Comparison of ENCODE assay signal across 15 cellular contexts in genomic region chr16:53065436-53066165, GRCh38. TPM values are rescaled to one million over a fixed set of nuclear protein-coding genes. Genes with fewer than 3 reads are reported as not detected.
DNase-seq lines count a peak whose midpoint lies in the region; ATAC-seq and TF ChIP-seq lines count a peak whose summit lies in the region.
"Had no signal": no experiment of that assay in that cellular context is flagged by ENCODE, and none has a peak within 500 bp of the region (broad histone marks: within the 10 kb centered on the region; RNA-seq: fewer than 3 reads in every experiment).

No MANE protein-coding gene starts in this region.

- H3K4me3 ChIP-seq in HUES64 (ENCODE audit: low read length) (no peak overlapping the region), breast epithelium (no peak overlapping the region), left lung (no peak overlapping the region), lower leg skin (ENCODE audit: low read depth, poor library complexity, severe bottlenecking) (no peak overlapping the region)
- H3K4me3 ChIP-seq: lower lobe of right lung, thyroid gland had no signal

- no peaks in the 10 kb centered on the region for H3K27me3 Mint-ChIP-seq in stimulated activated memory B cell treated with anti-CD40 and anti-IgM and Interleukin-4, amounts not matched to agents 10 μg/mL and 1 μg/mL and 100 μg/mL, for 72 hours

- no peak for TF ChIP-seq POLR2A in breast epithelium (IDR thresholded peaks at IDR 0.05)
- no peak for TF ChIP-seq POLR2A in lower leg skin (IDR thresholded peaks at IDR 0.05)

- WGBS in HUES64 = 98% methylated on average over 6 of the region's 6 CpGs
- 65 to 70% methylated on average over 6 of the region's 6 CpGs for WGBS in lower leg skin, 2 donors

- ATAC-seq in left lung (peak; percentile 24), GM21528 (IDR thresholded peaks at IDR 0.05; ENCODE audit: low FRiP score, unreplicated experiment) (no peak)
- ATAC-seq in stimulated activated memory B cell treated with anti-CD40 and anti-IgM and Interleukin-4, amounts not matched to agents 10 μg/mL and 1 μg/mL and 100 μg/mL, for 72 hours = no peak
- ATAC-seq: lower lobe of right lung had no signal

- H3K9me3 ChIP-seq in HUES64 (ENCODE audit: insufficient read depth, low read depth, low read length) (no peaks in the 10 kb centered on the region), breast epithelium (no peaks in the 10 kb centered on the region), left lung (no peaks in the 10 kb centered on the region)
- H3K9me3 ChIP-seq: lower lobe of right lung, thyroid gland had no signal

- no peak overlapping the region for H3K4me3 Mint-ChIP-seq in stimulated activated memory B cell treated with anti-CD40 and anti-IgM and Interleukin-4, amounts not matched to agents 10 μg/mL and 1 μg/mL and 100 μg/mL, for 72 hours

- DNase-seq in breast epithelium (ENCODE audit: low spot score in 2 of 2) (no peak), left lung (no peak), pons (ENCODE audit: low spot score) (no peak), lower leg skin (ENCODE audit: low spot score in 2 of 2) (no peak), DMS153 treated with DMSO at 0.1 percent for 48 hours (lab: John Stamatoyannopoulos, UW; ENCODE audit: unreplicated experiment) (no peak)
- DNase-seq: activated CD8-positive, alpha-beta memory T cell treated with anti-CD3 and anti-CD28 coated beads, Interleukin-2, amount 50 U/mL, for 4 hours; activated naive CD4-positive, alpha-beta T cell treated with anti-CD3 and anti-CD28 coated beads, Interleukin-2, amount 50 U/mL, for 16 hours; central memory CD4-positive, alpha-beta T cell; DND-41; lower lobe of right lung; occipital lobe; thyroid gland had no signal

- no peaks in the 10 kb centered on the region for H3K9me3 Mint-ChIP-seq in stimulated activated memory B cell treated with anti-CD40 and anti-IgM and Interleukin-4, amounts not matched to agents 10 μg/mL and 1 μg/mL and 100 μg/mL, for 72 hours

- intact Hi-C loops in breast epithelium (cut with DNase I; ENCODE audit: low total_unique reads) (no loop called here), left lung (cut with DNase I) (no loop called here), lower leg skin (cut with DNase I; ENCODE audit: low total_unique reads) (no loop called here)

- H3K36me3 Mint-ChIP-seq in stimulated activated memory B cell treated with anti-CD40 and anti-IgM and Interleukin-4, amounts not matched to agents 10 μg/mL and 1 μg/mL and 100 μg/mL, for 72 hours = peaks cover 11% of the 10 kb centered on the region

- no peak for TF ChIP-seq CTCF in breast epithelium (IDR thresholded peaks at IDR 0.05)
- TF ChIP-seq CTCF in left lung (IDR thresholded peaks at IDR 0.05) = no peak
- no peak for TF ChIP-seq CTCF in lower leg skin (IDR thresholded peaks at IDR 0.05)

- peak overlapping the region; percentile 23; the same call in 1 of the 2 replicates for H3K27ac ChIP-seq in HUES64 (ENCODE audit: low read depth, low read length)
- peak overlapping the region; percentile 50 to 62 for H3K27ac ChIP-seq in breast epithelium
- peak overlapping the region; percentile 4 to 20 for H3K27ac ChIP-seq in left lung
- H3K27ac ChIP-seq: lower lobe of right lung, thyroid gland had no signal

- H3K36me3 ChIP-seq in HUES64 (ENCODE audit: insufficient read depth, low read length) (0 out of 2 replicates have a peak, but pooled peaks cover 15% of the 10 kb centered on the region), breast epithelium (no peaks in the 10 kb centered on the region), left lung (no peaks in the 10 kb centered on the region)
- H3K36me3 ChIP-seq: lower lobe of right lung, thyroid gland had no signal

- H3K9ac ChIP-seq in HUES64 (ENCODE audit: low read depth, low read length) = peak overlapping the region; percentile 21; the same call in 1 of the 2 replicates

- H3K27ac Mint-ChIP-seq in stimulated activated memory B cell treated with anti-CD40 and anti-IgM and Interleukin-4, amounts not matched to agents 10 μg/mL and 1 μg/mL and 100 μg/mL, for 72 hours = peak overlapping the region; percentile 61

- H3K27me3 ChIP-seq in HUES64 (ENCODE audit: insufficient read depth, low read length) (no peaks in the 10 kb centered on the region), breast epithelium (no peaks in the 10 kb centered on the region), left lung (no peaks in the 10 kb centered on the region)
- H3K27me3 ChIP-seq: thyroid gland had no signal

- no peaks in the 10 kb centered on the region; the same call in 1 of the 2 replicates for H3K4me1 ChIP-seq in HUES64 (ENCODE audit: insufficient read depth, low read length)
- peaks cover 0 to 12% of the 10 kb centered on the region in 2 donors for H3K4me1 ChIP-seq in breast epithelium
- peaks cover 0 to 45% of the 10 kb centered on the region in 2 donors for H3K4me1 ChIP-seq in left lung

- peaks cover 74% of the 10 kb centered on the region for H3K4me1 Mint-ChIP-seq in stimulated activated memory B cell treated with anti-CD40 and anti-IgM and Interleukin-4, amounts not matched to agents 10 μg/mL and 1 μg/mL and 100 μg/mL, for 72 hours

RNA-seq across cellular contexts. Expression of gene CHD9, which starts 10.8 kb away (rescaled TPM):
- 24.1 TPM for polyA plus RNA-seq in HUES64 (2013, experiment 1 of 2)
- 24.9 TPM for polyA plus RNA-seq in HUES64 (2013, experiment 2 of 2)
- total RNA-seq in breast epithelium = 100 to 1,000 TPM in 2 of 3 donors, 10 to 100 TPM in 1; 93.8 to 160 (median 158) TPM
- total RNA-seq in left lung = 10 to 100 TPM; 73.9 to 79.9 TPM
- total RNA-seq in lower leg skin = 10 to 100 TPM; 49.2 to 85.7 (median 67.7) TPM

RNA-seq across cellular contexts. Expression of gene CHD9NB, which starts 12.9 kb away (rescaled TPM):
- 6.0 TPM for polyA plus RNA-seq in HUES64 (2013, experiment 1 of 2)
- polyA plus RNA-seq in HUES64 (2013, experiment 2 of 2) = 4.3 TPM
- 10 to 100 TPM in 1 of 3 donors, 1 to 10 TPM in 2; 1.3 to 16.4 (median 3.3) TPM for total RNA-seq in breast epithelium
- 10 to 100 TPM in 1 of 2 donors, 1 to 10 TPM in 1; 2.2 to 10.7 TPM for total RNA-seq in left lung
- 10 to 100 TPM in 2 of 4 donors, 1 to 10 TPM in 2; 4.6 to 15.4 (median 10.0) TPM for total RNA-seq in lower leg skin
